16 cellular contexts compared by ENCODE assay signal in the genomic region with DNA sequence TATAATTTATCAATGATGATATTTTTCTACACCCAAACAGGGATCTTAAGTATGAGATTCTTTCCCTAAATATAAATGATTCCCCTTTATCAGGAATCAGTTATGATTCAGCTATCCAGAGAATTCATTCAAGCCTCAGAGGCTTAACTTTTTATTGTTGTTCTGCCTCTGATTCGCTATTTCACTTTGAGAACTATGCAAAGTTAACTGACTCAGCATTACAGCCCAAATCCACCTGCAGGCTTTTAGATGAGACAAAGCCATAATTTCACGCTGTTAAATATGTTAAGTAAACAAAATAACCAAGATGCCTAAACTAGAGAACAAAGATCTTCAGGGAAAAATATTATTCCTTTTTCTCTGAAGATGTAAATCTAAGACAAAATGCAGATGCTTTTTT.
"Had no signal": no experiment of that assay in that cellular context is flagged by ENCODE, and none has a peak within 500 bp of the region (broad histone marks: within the 10 kb centered on the region; RNA-seq: fewer than 3 reads in every experiment).

No MANE protein-coding gene starts in this region.

- H3K4me3 ChIP-seq: coronary artery, esophagus muscularis mucosa, mucosa of descending colon, psoas muscle, stomach, upper lobe of left lung had no signal

- H3K9me3 ChIP-seq: esophagus muscularis mucosa, mucosa of descending colon, psoas muscle, stomach, upper lobe of left lung had no signal

- ATAC-seq: mucosa of descending colon; psoas muscle; sciatic nerve; stimulated activated effector memory CD8-positive, alpha-beta T cell treated with anti-CD3 and anti-CD28 coated beads, Interleukin-12 subunit alpha, Interleukin-12 subunit beta, amount 100 ng/mL, for 72 hours had no signal

- H3K27ac ChIP-seq: coronary artery, esophagus muscularis mucosa, psoas muscle, stomach, upper lobe of left lung had no signal

- H3K27ac Mint-ChIP-seq: activated naive CD8-positive, alpha-beta T cell treated with anti-CD3 and anti-CD28 coated beads for 36 hours; brain; memory B cell; stimulated activated effector memory CD8-positive, alpha-beta T cell treated with anti-CD3 and anti-CD28 coated beads, Interleukin-12 subunit alpha, Interleukin-12 subunit beta, amount 100 ng/mL, for 72 hours had no signal

- H3K27me3 Mint-ChIP-seq: activated naive CD8-positive, alpha-beta T cell treated with anti-CD3 and anti-CD28 coated beads for 36 hours; brain; memory B cell; naive B cell had no signal

- H3K9me3 Mint-ChIP-seq: activated naive CD8-positive, alpha-beta T cell treated with anti-CD3 and anti-CD28 coated beads for 36 hours; brain; memory B cell; naive B cell; neural crest cell; stimulated activated effector memory CD8-positive, alpha-beta T cell treated with anti-CD3 and anti-CD28 coated beads, Interleukin-12 subunit alpha, Interleukin-12 subunit beta, amount 100 ng/mL, for 72 hours had no signal

- DNase-seq: activated CD4-positive, alpha-beta T cell treated with anti-CD3 and anti-CD28 coated beads, Interleukin-2, amount 50 U/mL, for 4 hours; activated naive CD8-positive, alpha-beta T cell treated with anti-CD3 and anti-CD28 coated beads for 36 hours; mucosa of descending colon; naive B cell; psoas muscle; stimulated activated CD4-positive, alpha-beta T cell treated with anti-CD3 and anti-CD28 coated beads, Interleukin-4, amount 100 ng/mL, for 24 hours; stomach; SW 1271; upper lobe of left lung had no signal

- H3K27me3 ChIP-seq: esophagus muscularis mucosa, stomach, upper lobe of left lung had no signal

- H3K4me3 Mint-ChIP-seq: activated naive CD8-positive, alpha-beta T cell treated with anti-CD3 and anti-CD28 coated beads for 36 hours; brain; memory B cell; naive B cell; neural crest cell; stimulated activated effector memory CD8-positive, alpha-beta T cell treated with anti-CD3 and anti-CD28 coated beads, Interleukin-12 subunit alpha, Interleukin-12 subunit beta, amount 100 ng/mL, for 72 hours had no signal
